Comparison of ENCODE assay signal across 8 cellular contexts in genomic region chr21:39388811-39389155, GRCh38. TPM values are rescaled to one million over a fixed set of nuclear protein-coding genes. Genes with fewer than 3 reads are reported as not detected.
DNase-seq lines count a peak whose midpoint lies in the region; ATAC-seq and TF ChIP-seq lines count a peak whose summit lies in the region.

No MANE protein-coding gene starts in this region.

- BruUV-seq in PC-9 (replicated peaks; lab: Mats Ljungman, UMichigan), result no TSS peak

- H3K4me3 ChIP-seq in PC-9, result peak overlapping the region; percentile 68; the same call in 1 of the 2 replicates
- peak overlapping the region; percentile 33 for H3K4me3 ChIP-seq in fibroblast of the aortic adventitia (ENCODE audit: low read depth, low read length)
- H3K4me3 ChIP-seq in tibial nerve, result peak overlapping the region; percentile 32 to 51 (median 36)

- peaks cover 33% of the 10 kb centered on the region for H3K4me1 Mint-ChIP-seq in activated naive CD4-positive, alpha-beta T cell treated with anti-CD3 and anti-CD28 coated beads, Interleukin-2, amount 50 U/mL, for 24 hours

- H3K27me3 ChIP-seq in PC-9 (ENCODE audit: insufficient read depth, low read depth) (no peaks in the 10 kb centered on the region), tibial nerve (no peaks in the 10 kb centered on the region)

- no peak for DNase-seq in activated naive CD4-positive, alpha-beta T cell treated with Interleukin-2 at 50 U/mL for 16 hours
- DNase-seq in PC-9 (no peak), fibroblast of the aortic adventitia (ENCODE audit: low read depth) (no peak), tibial nerve (ENCODE audit: low spot score in 2 of 2) (no peak), ecto neural progenitor cell (ENCODE audit: low spot score) (no peak), AG20443 (ENCODE audit: low spot score) (no peak)

- no peaks in the 10 kb centered on the region for H4K20me1 ChIP-seq in PC-9 (ENCODE audit: insufficient read depth)

- peaks cover 6% of the 10 kb centered on the region; the same call in 1 of the 2 replicates for H3K79me2 ChIP-seq in PC-9 (ENCODE audit: low read depth)

- intact Hi-C loops in PC-9 (cut with micrococcal nuclease; ENCODE audit: unreplicated experiment), result loop anchor here (1.0 to 10.0 kb wide), 4 partner anchors 39 to 204 kb away; partner anchors contain the start of genes HMGN1 and PSMG1

- WGBS in tibial nerve, 2 donors, result 2 to 4% methylated on average over 9 to 10 of the region's 10 CpGs

- H3K4me2 ChIP-seq in PC-9, result peak overlapping the region; percentile 91

- no peak for TF ChIP-seq POLR2A in tibial nerve (IDR thresholded peaks at IDR 0.05)

- H3K9me3 Mint-ChIP-seq in activated naive CD4-positive, alpha-beta T cell treated with anti-CD3 and anti-CD28 coated beads, Interleukin-2, amount 50 U/mL, for 24 hours, result no peaks in the 10 kb centered on the region

- H3K27ac ChIP-seq in PC-9, result no peak overlapping the region
- H3K27ac ChIP-seq in tibial nerve, result peak overlapping the region in 2 of 4 donors; percentile 65 to 77

- TF ChIP-seq CTCF in PC-9 (conservative IDR thresholded peaks at IDR 0.05), result peak; percentile 16; the same call in 1 of the 2 replicates
- no peak for TF ChIP-seq CTCF in fibroblast of the aortic adventitia (IDR thresholded peaks at IDR 0.05; ENCODE audit: insufficient read depth, low read length)
- TF ChIP-seq CTCF in tibial nerve (IDR thresholded peaks at IDR 0.05), result peak in 1 of 5 experiments; percentile 8

- no peaks in the 10 kb centered on the region for H3K36me3 Mint-ChIP-seq in activated naive CD4-positive, alpha-beta T cell treated with anti-CD3 and anti-CD28 coated beads, Interleukin-2, amount 50 U/mL, for 24 hours

- ATAC-seq in HG03135 (IDR thresholded peaks at IDR 0.05; ENCODE audit: unreplicated experiment), result no peak

- peaks cover 8% of the 10 kb centered on the region; the same call in 1 of the 2 replicates for H3F3A ChIP-seq in PC-9 (ENCODE audit: insufficient read depth, low read depth)

- 0 out of 2 replicates have a peak, but pooled peaks cover 4% of the 10 kb centered on the region for H3K4me1 ChIP-seq in PC-9 (replicated peaks; ENCODE audit: insufficient read depth)
- H3K4me1 ChIP-seq in tibial nerve, result peaks cover 0 to 35% (median 7%) of the 10 kb centered on the region in 4 donors

- H3K9me2 ChIP-seq in PC-9 (ENCODE audit: insufficient read depth), result no peaks in the 10 kb centered on the region

- CTCF ChIA-PET in PC-9 (lab: Charles Lee), result no interaction called here

- peak overlapping the region; percentile 86 for H2AFZ ChIP-seq in PC-9

- TF ChIP-seq EP300 in tibial nerve (IDR thresholded peaks at IDR 0.05), result no peak

- POLR2A ChIA-PET in PC-9 (lab: Charles Lee; ENCODE audit: unreplicated experiment), result no interaction called here

- H3K36me3 ChIP-seq in PC-9 (ENCODE audit: low read depth), result no peaks in the 10 kb centered on the region
- peaks cover 2 to 35% (median 9%) of the 10 kb centered on the region in 3 donors for H3K36me3 ChIP-seq in tibial nerve

- H3K4me3 Mint-ChIP-seq in activated naive CD4-positive, alpha-beta T cell treated with anti-CD3 and anti-CD28 coated beads, Interleukin-2, amount 50 U/mL, for 24 hours, result peak overlapping the region; percentile 76

- no peak overlapping the region for H3K27ac Mint-ChIP-seq in activated naive CD4-positive, alpha-beta T cell treated with anti-CD3 and anti-CD28 coated beads, Interleukin-2, amount 50 U/mL, for 24 hours

- H3K27me3 Mint-ChIP-seq in activated naive CD4-positive, alpha-beta T cell treated with anti-CD3 and anti-CD28 coated beads, Interleukin-2, amount 50 U/mL, for 24 hours, result no peaks in the 10 kb centered on the region

- H3K9me3 ChIP-seq in PC-9 (ENCODE audit: insufficient read depth, low read depth) (no peaks in the 10 kb centered on the region), tibial nerve (no peaks in the 10 kb centered on the region)

RNA-seq across cellular contexts. Expression of gene HMGN1, which starts 39.9 kb away (rescaled TPM):
- total RNA-seq in PC-9 (2021) (369 and 402 TPM in 2 replicates), fibroblast of the aortic adventitia (ENCODE audit: low replicate concordance) (155 and 165 TPM in 2 replicates), tibial nerve (10 to 100 TPM; 58.4 to 82.2 (median 59.6) TPM)

RNA-seq across cellular contexts. Expression of gene LCA5L, which starts 56.8 kb away (rescaled TPM):
- total RNA-seq in PC-9 (2021), result 1.8 and 2.4 TPM in 2 replicates
- total RNA-seq in fibroblast of the aortic adventitia (ENCODE audit: low replicate concordance), result 0.65 and 3.1 TPM in 2 replicates
- total RNA-seq in tibial nerve, result 1 to 10 TPM in 2 of 4 donors, under 1 TPM in 1, not detected in 1; 0.66 to 5.9 (median 1.9) TPM
